In genomic region chr2:24432121-24432520, GRCh38 we compare ENCODE assay signal across 28 cellular contexts.
"Had no signal": no experiment of that assay in that cellular context is flagged by ENCODE, and none has a peak within 500 bp of the region (broad histone marks: within the 10 kb centered on the region; RNA-seq: fewer than 3 reads in every experiment).

No MANE protein-coding gene starts in this region.

- H3K27ac Mint-ChIP-seq: activated CD4-positive, alpha-beta memory T cell treated with anti-CD3 and anti-CD28 coated beads for 36 hours; activated CD4-positive, alpha-beta T cell treated with anti-CD3 and anti-CD28 coated beads for 36 hours; activated CD4-positive, alpha-beta T cell treated with anti-CD3 and anti-CD28 coated beads, Interleukin-2, amount 10 ng/mL, durations not matched to agents 24 days and 14 days; activated CD8-positive, alpha-beta memory T cell treated with anti-CD3 and anti-CD28 coated beads, Interleukin-2, amount 10 ng/mL, durations not matched to agents 7 days and 5 days; activated CD8-positive, alpha-beta T cell treated with anti-CD3 and anti-CD28 coated beads, Interleukin-2, amount 10 ng/mL, durations not matched to agents 7 days and 5 days; activated naive CD4-positive, alpha-beta T cell treated with anti-CD3 and anti-CD28 coated beads, Interleukin-2, amount 10 ng/mL, durations not matched to agents 7 days and 5 days; activated naive CD4-positive, alpha-beta T cell treated with anti-CD3 and anti-CD28 coated beads, Interleukin-2, amount 50 U/mL, for 72 hours; activated T-cell treated with anti-CD3 and anti-CD28 coated beads, Interleukin-2, amount 50 U/mL, for 24 hours; activated T-cell treated with anti-CD3 and anti-CD28 coated beads, Interleukin-2, amount 50 U/mL, for 72 hours had no signal

- H3K27ac ChIP-seq: adrenal gland, body of pancreas, cardiac muscle cell, esophagus muscularis mucosa, foreskin keratinocyte had no signal

- H3K9me3 ChIP-seq: adrenal gland, body of pancreas, esophagus muscularis mucosa, gastrocnemius medialis had no signal

- H3K27me3 ChIP-seq: adrenal gland, body of pancreas, cardiac muscle cell, esophagus muscularis mucosa, gastrocnemius medialis had no signal

- ATAC-seq: activated CD4-positive, alpha-beta T cell treated with anti-CD3 and anti-CD28 coated beads for 36 hours; activated CD8-positive, alpha-beta memory T cell treated with anti-CD3 and anti-CD28 coated beads, Interleukin-2, amount 10 ng/mL, durations not matched to agents 7 days and 5 days; activated CD8-positive, alpha-beta T cell treated with anti-CD3 and anti-CD28 coated beads, Interleukin-2, amount 10 ng/mL, durations not matched to agents 7 days and 5 days; activated naive CD4-positive, alpha-beta T cell treated with anti-CD3 and anti-CD28 coated beads, Interleukin-2, amount 50 U/mL, for 72 hours; activated T-cell treated with anti-CD3 and anti-CD28 coated beads, Interleukin-2, amount 50 U/mL, for 72 hours; body of pancreas; foreskin keratinocyte; gastrocnemius medialis had no signal

- H3K9me3 Mint-ChIP-seq: activated CD4-positive, alpha-beta memory T cell treated with anti-CD3 and anti-CD28 coated beads for 36 hours; activated CD4-positive, alpha-beta T cell treated with anti-CD3 and anti-CD28 coated beads, Interleukin-2, amount 10 ng/mL, durations not matched to agents 24 days and 14 days; activated naive CD4-positive, alpha-beta T cell treated with anti-CD3 and anti-CD28 coated beads, Interleukin-2, amount 10 ng/mL, durations not matched to agents 7 days and 5 days; activated naive CD4-positive, alpha-beta T cell treated with anti-CD3 and anti-CD28 coated beads, Interleukin-2, amount 50 U/mL, for 72 hours; activated T-cell treated with anti-CD3 and anti-CD28 coated beads, Interleukin-2, amount 50 U/mL, for 24 hours; activated T-cell treated with anti-CD3 and anti-CD28 coated beads, Interleukin-2, amount 50 U/mL, for 72 hours; central memory CD8-positive, alpha-beta T cell had no signal

- H3K4me3 Mint-ChIP-seq: activated CD4-positive, alpha-beta memory T cell treated with anti-CD3 and anti-CD28 coated beads for 36 hours; activated CD4-positive, alpha-beta T cell treated with anti-CD3 and anti-CD28 coated beads for 36 hours; activated CD4-positive, alpha-beta T cell treated with anti-CD3 and anti-CD28 coated beads, Interleukin-2, amount 10 ng/mL, durations not matched to agents 24 days and 14 days; activated CD8-positive, alpha-beta memory T cell treated with anti-CD3 and anti-CD28 coated beads, Interleukin-2, amount 10 ng/mL, durations not matched to agents 7 days and 5 days; activated CD8-positive, alpha-beta T cell treated with anti-CD3 and anti-CD28 coated beads, Interleukin-2, amount 10 ng/mL, durations not matched to agents 7 days and 5 days; activated naive CD4-positive, alpha-beta T cell treated with anti-CD3 and anti-CD28 coated beads, Interleukin-2, amount 10 ng/mL, durations not matched to agents 7 days and 5 days; activated T-cell treated with anti-CD3 and anti-CD28 coated beads, Interleukin-2, amount 50 U/mL, for 24 hours; activated T-cell treated with anti-CD3 and anti-CD28 coated beads, Interleukin-2, amount 50 U/mL, for 72 hours; central memory CD8-positive, alpha-beta T cell had no signal

- H3K36me3 ChIP-seq: adrenal gland, cardiac muscle cell, esophagus muscularis mucosa, gastrocnemius medialis had no signal

- H3K36me3 Mint-ChIP-seq: activated CD4-positive, alpha-beta memory T cell treated with anti-CD3 and anti-CD28 coated beads for 36 hours; activated CD8-positive, alpha-beta memory T cell treated with anti-CD3 and anti-CD28 coated beads, Interleukin-2, amount 10 ng/mL, durations not matched to agents 7 days and 5 days; activated naive CD4-positive, alpha-beta T cell treated with anti-CD3 and anti-CD28 coated beads, Interleukin-2, amount 10 ng/mL, durations not matched to agents 7 days and 5 days; activated naive CD4-positive, alpha-beta T cell treated with anti-CD3 and anti-CD28 coated beads, Interleukin-2, amount 50 U/mL, for 72 hours had no signal

- H3K4me1 Mint-ChIP-seq: activated CD4-positive, alpha-beta T cell treated with anti-CD3 and anti-CD28 coated beads for 36 hours; activated CD4-positive, alpha-beta T cell treated with anti-CD3 and anti-CD28 coated beads, Interleukin-2, amount 10 ng/mL, durations not matched to agents 24 days and 14 days; activated CD8-positive, alpha-beta memory T cell treated with anti-CD3 and anti-CD28 coated beads, Interleukin-2, amount 10 ng/mL, durations not matched to agents 7 days and 5 days; activated naive CD4-positive, alpha-beta T cell treated with anti-CD3 and anti-CD28 coated beads, Interleukin-2, amount 10 ng/mL, durations not matched to agents 7 days and 5 days; central memory CD8-positive, alpha-beta T cell had no signal

- H3K27me3 Mint-ChIP-seq: activated CD4-positive, alpha-beta memory T cell treated with anti-CD3 and anti-CD28 coated beads for 36 hours; activated CD4-positive, alpha-beta T cell treated with anti-CD3 and anti-CD28 coated beads for 36 hours; activated CD4-positive, alpha-beta T cell treated with anti-CD3 and anti-CD28 coated beads, Interleukin-2, amount 10 ng/mL, durations not matched to agents 24 days and 14 days; activated CD8-positive, alpha-beta memory T cell treated with anti-CD3 and anti-CD28 coated beads, Interleukin-2, amount 10 ng/mL, durations not matched to agents 7 days and 5 days; activated naive CD4-positive, alpha-beta T cell treated with anti-CD3 and anti-CD28 coated beads, Interleukin-2, amount 10 ng/mL, durations not matched to agents 7 days and 5 days; activated T-cell treated with anti-CD3 and anti-CD28 coated beads, Interleukin-2, amount 50 U/mL, for 24 hours; central memory CD8-positive, alpha-beta T cell had no signal

- DNase-seq: activated CD4-positive, alpha-beta memory T cell treated with anti-CD3 and anti-CD28 coated beads for 36 hours; activated CD4-positive, alpha-beta T cell treated with anti-CD3 and anti-CD28 coated beads for 36 hours; activated CD4-positive, alpha-beta T cell treated with anti-CD3 and anti-CD28 coated beads, Interleukin-2, amount 10 ng/mL, durations not matched to agents 24 days and 14 days; activated CD4-positive, CD25-positive, alpha-beta regulatory T cell; activated CD4-positive, CD25-positive, alpha-beta regulatory T cell treated with anti-CD3 and anti-CD28 coated beads, Interleukin-2, amount 50 U/mL, for 72 hours; activated CD8-positive, alpha-beta memory T cell treated with anti-CD3 and anti-CD28 coated beads, Interleukin-2, amount 10 ng/mL, durations not matched to agents 7 days and 5 days; activated CD8-positive, alpha-beta memory T cell treated with anti-CD3 and anti-CD28 coated beads, Interleukin-2, amount 50 U/mL, for 4 hours; activated CD8-positive, alpha-beta T cell treated with anti-CD3 and anti-CD28 coated beads, Interleukin-2, amount 10 ng/mL, durations not matched to agents 7 days and 5 days; activated gamma-delta T cell; activated naive CD4-positive, alpha-beta T cell; activated naive CD4-positive, alpha-beta T cell treated with anti-CD3 and anti-CD28 coated beads, Interleukin-2, amount 10 ng/mL, durations not matched to agents 7 days and 5 days; activated T-cell treated with anti-CD3 and anti-CD28 coated beads, Interleukin-2, amount 50 U/mL, for 24 hours; activated T-cell treated with anti-CD3 and anti-CD28 coated beads, Interleukin-2, amount 50 U/mL, for 72 hours; amygdala; aorta; body of pancreas; cortex of kidney; effector CD8-positive, alpha-beta T cell; erythroblast; foreskin keratinocyte; gastrocnemius medialis; glutamatergic neuron; T-helper 2 cell had no signal

- H3K4me3 ChIP-seq: adrenal gland, body of pancreas, cardiac muscle cell, esophagus muscularis mucosa, gastrocnemius medialis had no signal

- H3K4me1 ChIP-seq: foreskin keratinocyte had no signal
